Comparison of ENCODE assay signal across 10 cellular contexts in the genomic region with DNA sequence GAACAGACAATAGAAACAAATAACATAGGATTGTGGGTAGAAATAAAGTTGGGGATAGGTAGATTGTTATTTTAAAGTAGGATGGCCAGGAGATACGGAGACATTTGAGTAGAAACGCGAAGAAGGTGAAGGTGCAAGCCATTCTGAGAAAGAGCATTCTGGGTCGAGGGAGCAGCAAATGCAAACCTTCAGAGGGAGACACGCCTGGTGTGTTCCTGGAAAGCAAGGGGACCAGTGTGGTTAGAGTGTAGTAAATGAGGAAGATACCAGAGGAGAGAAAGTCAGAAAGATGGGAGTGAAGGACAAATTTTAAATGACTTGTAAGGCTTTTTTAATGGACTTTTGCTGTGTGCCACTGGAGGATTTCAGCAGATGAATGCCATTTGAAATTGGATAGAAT. TPM values are rescaled to one million over a fixed set of nuclear protein-coding genes. Genes with fewer than 3 reads are reported as not detected.
DNase-seq lines count a peak whose midpoint lies in the region; ATAC-seq and TF ChIP-seq lines count a peak whose summit lies in the region.
"Had no signal": no experiment of that assay in that cellular context is flagged by ENCODE, and none has a peak within 500 bp of the region (broad histone marks: within the 10 kb centered on the region; RNA-seq: fewer than 3 reads in every experiment).

No MANE protein-coding gene starts in this region.

- H3K9ac ChIP-seq in BLaER1 (0 out of 2 replicates have a peak overlapping the region, but pooled peaks have one; percentile 86), HUES48 (ENCODE audit: low read depth, low read length) (no peak overlapping the region)

- peak overlapping the region; percentile 81 for H3K4me2 ChIP-seq in BLaER1

- H3K27me3 Mint-ChIP-seq in activated naive CD8-positive, alpha-beta T cell treated with anti-CD3 and anti-CD28 coated beads, Interleukin-2, amount 50 U/mL, for 24 hours = peaks cover 1% of the 10 kb centered on the region
- no peaks in the 10 kb centered on the region for H3K27me3 Mint-ChIP-seq in mesothelial cell of epicardium (ENCODE audit: low read depth)

- H3K9me3 ChIP-seq in BLaER1 = no peaks in the 10 kb centered on the region
- H3K9me3 ChIP-seq in HUES48 (ENCODE audit: control insufficient read depth, insufficient read depth, low read length) = no peaks in the 10 kb centered on the region

- POLR2A ChIA-PET in GM10248 (lab: Yijun Ruan, JAX) = no interaction called here

- H3K27ac ChIP-seq in BLaER1 (no peak overlapping the region), HUES48 (ENCODE audit: low read depth, low read length) (no peak overlapping the region)

- peaks cover 34% of the 10 kb centered on the region for H3K36me3 ChIP-seq in BLaER1
- 0 out of 2 replicates have a peak, but pooled peaks cover 2% of the 10 kb centered on the region for H3K36me3 ChIP-seq in HUES48 (ENCODE audit: control insufficient read depth, insufficient read depth, low read length)

- H3K4me3 ChIP-seq in BLaER1 = 0 out of 2 replicates have a peak overlapping the region, but pooled peaks have one; percentile 78
- H3K4me3 ChIP-seq in HUES48 (ENCODE audit: low read depth, low read length) = peak overlapping the region; percentile 78; the same call in 1 of the 2 replicates

- TF ChIP-seq CTCF in mesothelial cell of epicardium (IDR thresholded peaks at IDR 0.05; ENCODE audit: unreplicated experiment) (no peak), GM10248 (IDR thresholded peaks at IDR 0.05; ENCODE audit: control extremely low read depth, extremely low read depth, low read depth, missing control alignments) (no peak)

- peak overlapping the region; percentile 100 for H3K27ac Mint-ChIP-seq in activated naive CD8-positive, alpha-beta T cell treated with anti-CD3 and anti-CD28 coated beads, Interleukin-2, amount 50 U/mL, for 24 hours
- peak overlapping the region; percentile 47 for H3K27ac Mint-ChIP-seq in mesothelial cell of epicardium

- H3K4me3 Mint-ChIP-seq in activated naive CD8-positive, alpha-beta T cell treated with anti-CD3 and anti-CD28 coated beads, Interleukin-2, amount 50 U/mL, for 24 hours = peak overlapping the region; percentile 100
- peak overlapping the region; percentile 95 for H3K4me3 Mint-ChIP-seq in mesothelial cell of epicardium

- no peaks in the 10 kb centered on the region for H3K27me3 ChIP-seq in BLaER1
- H3K27me3 ChIP-seq in HUES48 (ENCODE audit: control insufficient read depth, insufficient read depth, low read length) = no peaks in the 10 kb centered on the region

- peaks cover 12% of the 10 kb centered on the region; the same call in 1 of the 2 replicates for H4K20me1 ChIP-seq in BLaER1

- peaks cover 26% of the 10 kb centered on the region for H3K36me3 Mint-ChIP-seq in activated naive CD8-positive, alpha-beta T cell treated with anti-CD3 and anti-CD28 coated beads, Interleukin-2, amount 50 U/mL, for 24 hours (ENCODE audit: low read depth)
- H3K36me3 Mint-ChIP-seq in mesothelial cell of epicardium = peaks cover 18% of the 10 kb centered on the region

- no peaks in the 10 kb centered on the region for H3K9me3 Mint-ChIP-seq in activated naive CD8-positive, alpha-beta T cell treated with anti-CD3 and anti-CD28 coated beads, Interleukin-2, amount 50 U/mL, for 24 hours
- H3K9me3 Mint-ChIP-seq in mesothelial cell of epicardium = no peaks in the 10 kb centered on the region

- H3K4me1 ChIP-seq in BLaER1 (peaks cover 23% of the 10 kb centered on the region), HUES48 (ENCODE audit: control insufficient read depth, insufficient read depth, low read length) (peaks cover 7% of the 10 kb centered on the region)

- CTCF ChIA-PET in GM10248 (lab: Yijun Ruan, JAX) = interaction anchor here (1.8 to 3.9 kb wide), 2 partner anchors 15 to 27 kb away, joined by 4 to 30 read pairs; no protein-coding TSS in a partner anchor

- no peak for DNase-seq in activated naive CD8-positive, alpha-beta T cell treated with anti-CD3 and anti-CD28 coated beads, Interleukin-2, amount 50 U/mL, for 24 hours
- DNase-seq in mesothelial cell of epicardium (ENCODE audit: low spot score in 2 of 2, unreplicated experiment in 2 of 2) = no peak
- DNase-seq in NCI-H1092 (lab: John Stamatoyannopoulos, UW) = no peak
- no peak for DNase-seq in hippocampal formation (lab: John Stamatoyannopoulos, UW)
- DNase-seq in GM10248 (ENCODE audit: extremely low spot score) = no peak
- DNase-seq: NCI-H1092 treated with DMSO at 0.1 percent for 48 hours, T-helper 9 cell had no signal

- peaks cover 37% of the 10 kb centered on the region for H3K4me1 Mint-ChIP-seq in activated naive CD8-positive, alpha-beta T cell treated with anti-CD3 and anti-CD28 coated beads, Interleukin-2, amount 50 U/mL, for 24 hours
- peaks cover 5% of the 10 kb centered on the region for H3K4me1 Mint-ChIP-seq in mesothelial cell of epicardium

- ATAC-seq in activated naive CD8-positive, alpha-beta T cell treated with anti-CD3 and anti-CD28 coated beads, Interleukin-2, amount 50 U/mL, for 24 hours = no peak
- no peak for ATAC-seq in HG02678 (IDR thresholded peaks at IDR 0.05; ENCODE audit: unreplicated experiment)

RNA-seq across cellular contexts. Expression of gene CYP20A1, which starts 1.7 kb away (rescaled TPM):
- total RNA-seq in mesothelial cell of epicardium = 20.0 to 21.1 TPM (median 20.6 TPM) in 3 replicates
